8 cellular contexts compared by ENCODE assay signal in genomic region chr5:62307364-62307689, GRCh38. TPM values are rescaled to one million over a fixed set of nuclear protein-coding genes. Genes with fewer than 3 reads are reported as not detected.
DNase-seq lines count a peak whose midpoint lies in the region; ATAC-seq, FAIRE-seq and TF ChIP-seq lines count a peak whose summit lies in the region.

No MANE protein-coding gene starts in this region.

- H3K4me3 ChIP-seq in Peyer's patch = peak overlapping the region; percentile 75 to 98 (median 90)
- peak overlapping the region; percentile 91 to 100 for H3K4me3 ChIP-seq in esophagus (ENCODE audit: low read depth in 1 of 2, low read length in 2 of 2)
- peak overlapping the region; percentile 79 to 96 (median 94) for H3K4me3 ChIP-seq in pancreas

- no peak for FAIRE-seq in pancreas (lab: Jason Lieb, UNC)

- H3K4me3 Mint-ChIP-seq in Calu3 (ENCODE audit: low read depth, unreplicated experiment) = peak overlapping the region; percentile 87

- peaks cover 0 to 25% (median 3%) of the 10 kb centered on the region in 4 donors for H3K4me1 ChIP-seq in Peyer's patch
- peaks cover 2 to 8% of the 10 kb centered on the region in 2 donors for H3K4me1 ChIP-seq in esophagus (ENCODE audit: control insufficient read depth in 2 of 2, insufficient read depth in 2 of 2, low read length in 1 of 2)
- peaks cover 8 to 25% (median 16%) of the 10 kb centered on the region in 3 donors for H3K4me1 ChIP-seq in pancreas

- H3K9me3 Mint-ChIP-seq in Calu3 (ENCODE audit: low read depth, unreplicated experiment) = no peaks in the 10 kb centered on the region

- TSS peak; percentile 29 for BruUV-seq in Calu3 (replicated peaks; lab: Mats Ljungman, UMichigan)

- intact Hi-C loops in Calu3 (cut with micrococcal nuclease; ENCODE audit: unreplicated experiment) = loop anchor here (2.0 to 5.0 kb wide), 2 partner anchors 40 to 47 kb away; no protein-coding TSS in a partner anchor
- intact Hi-C loops in pancreas (cut with DNase I) = no loop called here

- H3K27me3 ChIP-seq in Peyer's patch = no peaks in the 10 kb centered on the region
- H3K27me3 ChIP-seq in esophagus (ENCODE audit: control insufficient read depth in 1 of 2, insufficient read depth in 2 of 2, low read length in 2 of 2) = no peaks in the 10 kb centered on the region
- no peaks in the 10 kb centered on the region for H3K27me3 ChIP-seq in pancreas

- H3K36me3 ChIP-seq in Peyer's patch (no peaks in the 10 kb centered on the region), esophagus (ENCODE audit: control insufficient read depth in 2 of 2, insufficient read depth in 2 of 2, low read length in 1 of 2) (no peaks in the 10 kb centered on the region), pancreas (no peaks in the 10 kb centered on the region)

- H3K4me1 Mint-ChIP-seq in Calu3 (ENCODE audit: low read depth, unreplicated experiment) = peaks cover 36% of the 10 kb centered on the region

- DNase-seq in Calu3 = no peak
- DNase-seq in Peyer's patch = no peak
- no peak for DNase-seq in pancreas
- DNase-seq in GM19238 (ENCODE audit: insufficient read length, low spot score) = no peak
- DNase-seq in NCI-H748 (lab: John Stamatoyannopoulos, UW; ENCODE audit: unreplicated experiment) = no peak
- DNase-seq in omental fat pad (ENCODE audit: low spot score) = no peak
- DNase-seq in T-helper 9 cell = no peak

- H3K27me3 Mint-ChIP-seq in Calu3 (ENCODE audit: unreplicated experiment) = no peaks in the 10 kb centered on the region

- H3K27ac Mint-ChIP-seq in Calu3 (ENCODE audit: unreplicated experiment) = peak overlapping the region; percentile 66

- no peak for TF ChIP-seq POLR2A in Peyer's patch (IDR thresholded peaks at IDR 0.05)

- H3K27ac ChIP-seq in Peyer's patch (peak overlapping the region; percentile 91 to 98 (median 96)), esophagus (ENCODE audit: low read depth in 2 of 2, low read length in 1 of 2) (peak overlapping the region in 1 of 2 donors; percentile 92), pancreas (no peak overlapping the region)

- TF ChIP-seq CTCF in Calu3 (IDR thresholded peaks at IDR 0.05; ENCODE audit: unreplicated experiment) = no peak
- TF ChIP-seq CTCF in Peyer's patch (IDR thresholded peaks at IDR 0.05) = no peak
- no peak for TF ChIP-seq CTCF in pancreas (IDR thresholded peaks at IDR 0.05)
- TF ChIP-seq CTCF in omental fat pad (IDR thresholded peaks at IDR 0.05) = no peak

- no peaks in the 10 kb centered on the region for H3K9me3 ChIP-seq in Peyer's patch
- no peaks in the 10 kb centered on the region for H3K9me3 ChIP-seq in esophagus (ENCODE audit: control insufficient read depth in 2 of 2, insufficient read depth in 1 of 2, low read depth in 1 of 2, low read length in 1 of 2)
- no peaks in the 10 kb centered on the region for H3K9me3 ChIP-seq in pancreas

- 3 to 11% methylated on average over 8 to 9 of the region's 9 CpGs for WGBS in esophagus, 2 donors
- 15 to 23% methylated on average over 9 of the region's 9 CpGs for WGBS in pancreas, 2 donors

- CTCF ChIA-PET in Calu3 (lab: Charles Lee) = no interaction called here

- ATAC-seq in pancreas (no peak), omental fat pad (ENCODE audit: low FRiP score) (no peak)

- peaks cover 34% of the 10 kb centered on the region for H3K36me3 Mint-ChIP-seq in Calu3 (ENCODE audit: insufficient read depth, unreplicated experiment)

RNA-seq across cellular contexts. Expression of gene KIF2A, which starts 1.3 kb away (rescaled TPM):
- total RNA-seq in Calu3 (2022) = 76.9 and 81.4 TPM in 2 replicates
- total RNA-seq in Peyer's patch = 10 to 100 TPM; 38.3 to 71.8 (median 41.6) TPM
- 1 to 10 TPM; 3.3 to 6.2 TPM for polyA plus RNA-seq in esophagus
- total RNA-seq in pancreas = 10 to 100 TPM; 13.6 to 24.5 (median 16.6) TPM
- polyA plus RNA-seq in pancreas = 1 to 10 TPM; 3.7 to 4.5 TPM
- total RNA-seq in omental fat pad = 10 to 100 TPM; 19.3 to 37.6 (median 35.9) TPM

Comparison
In these comparisons a context has a peak if more than half of its experiments do, and no peak if none do; other contexts are left out.
1. H3K27ac ChIP-seq: peak in Peyer's patch (4 of 4); none in pancreas (0 of 4).
2. Peak in every context shown above with its lines, with median percentiles within 50 percentile points of each other: H3K4me3 ChIP-seq.